In genomic region chr10:5385224-5385623, GRCh38 we compare ENCODE assay signal across 17 cellular contexts. TPM values are rescaled to one million over a fixed set of nuclear protein-coding genes. Genes with fewer than 3 reads are reported as not detected.
DNase-seq lines count a peak whose midpoint lies in the region; ATAC-seq, FAIRE-seq and TF ChIP-seq lines count a peak whose summit lies in the region.
"Had no signal": no experiment of that assay in that cellular context is flagged by ENCODE, and none has a peak within 500 bp of the region (broad histone marks: within the 10 kb centered on the region; RNA-seq: fewer than 3 reads in every experiment).

No MANE protein-coding gene starts in this region.

- CTCF ChIA-PET in A549 (lab: Yijun Ruan, JAX): interaction anchor here (0.6 to 0.8 kb wide), 2 partner anchors 14 to 22 kb away, joined by 3 read pairs; no protein-coding TSS in a partner anchor

- no peak for TF ChIP-seq POLR2A in A549 (IDR thresholded peaks at IDR 0.05; ENCODE audit: low read length)

- no peaks in the 10 kb centered on the region for H3K27me3 ChIP-seq in NT2/D1 (ENCODE audit: insufficient read depth, insufficient read length)
- H3K27me3 ChIP-seq in left lung: no peaks in the 10 kb centered on the region
- H3K27me3 ChIP-seq: BLaER1 had no signal

- 89% methylated on average over 2 of the region's 2 CpGs for WGBS in A549 (ENCODE audit: missing lambda C conversion rate)

- ATAC-seq in A549 (no peak), left lung (peak; percentile 30)
- ATAC-seq: HepG2 had no signal

- H3K9me3 ChIP-seq in A549 (peaks cover 13% of the 10 kb centered on the region), NT2/D1 (ENCODE audit: insufficient read depth, low read length) (peaks cover 10% of the 10 kb centered on the region), left lung (peaks cover 0 to 16% of the 10 kb centered on the region in 2 donors)

- H3K9ac ChIP-seq in NT2/D1 (ENCODE audit: insufficient read length, low read depth): no peak overlapping the region
- H3K9ac ChIP-seq: BLaER1 had no signal

- TF ChIP-seq CTCF in A549 (IDR thresholded peaks at IDR 0.05) (no peak), left lung (IDR thresholded peaks at IDR 0.05) (no peak)

- no peak for TF ChIP-seq RAD21 in A549 (conservative IDR thresholded peaks at IDR 0.05 in 1 of 2, IDR thresholded peaks at IDR 0.05 in 1 of 2)

- H3K4me1 ChIP-seq in A549 (peaks cover 10% of the 10 kb centered on the region), NT2/D1 (ENCODE audit: insufficient read depth, insufficient read length) (no peaks in the 10 kb centered on the region), left lung (no peaks in the 10 kb centered on the region)
- H3K4me1 ChIP-seq: BLaER1, Caco-2 had no signal

- FAIRE-seq in A549 (lab: Jason Lieb, UNC): no peak
- FAIRE-seq: GM19239, H54, HepG2 had no signal

- intact Hi-C loops in left lung (cut with DNase I): no loop called here

- POLR2A ChIA-PET in A549 (lab: Yijun Ruan, JAX): no interaction called here

- H3K4me3 ChIP-seq in A549 (no peak overlapping the region), NT2/D1 (ENCODE audit: insufficient read length, low read depth) (no peak overlapping the region), left lung (no peak overlapping the region)
- H3K4me3 ChIP-seq: BLaER1 had no signal

- no peak for TF ChIP-seq EP300 in A549 (IDR thresholded peaks at IDR 0.05)

- no peak overlapping the region for H3K4me2 ChIP-seq in A549
- H3K4me2 ChIP-seq: BLaER1 had no signal

- DNase-seq in A549 (ENCODE audit: low read depth in 1 of 2, low spot score in 1 of 2) (no peak), NT2/D1 (ENCODE audit: low read depth, low spot score) (peak; percentile 66), iPS DF 19.7 (ENCODE audit: low read depth, low spot score) (peak; percentile 52), left lung (no peak), cerebellum (ENCODE audit: low spot score) (no peak), SW480 (ENCODE audit: low spot score) (no peak)
- DNase-seq in activated CD4-positive, alpha-beta T cell treated with anti-CD3 and anti-CD28 coated beads for 1 hour: no peak
- DNase-seq: AML-193; Caco-2; CD8-positive, alpha-beta memory T cell; DND-41; GF-D8 had no signal

- no peaks in the 10 kb centered on the region for H3K36me3 ChIP-seq in NT2/D1 (ENCODE audit: insufficient read depth, insufficient read length, low read length)
- H3K36me3 ChIP-seq in left lung: no peaks in the 10 kb centered on the region
- H3K36me3 ChIP-seq: BLaER1 had no signal

- H3K27ac ChIP-seq in A549 (peak overlapping the region; percentile 7 to 67; a peak in 2 of 6 replicates), left lung (no peak overlapping the region)
- H3K27ac ChIP-seq: BLaER1 had no signal

TF ChIP-seq in A549, 52 proteins besides CTCF, POLR2A, EP300 and RAD21:
- TF ChIP-seq CBX8 (IDR thresholded peaks at IDR 0.05) (no peak), ZC3H11A (IDR thresholded peaks at IDR 0.05) (no peak), CHD4 (IDR thresholded peaks at IDR 0.05; ENCODE audit: borderline replicate concordance) (no peak), USF2 (IDR thresholded peaks at IDR 0.05) (no peak), JUN (IDR thresholded peaks at IDR 0.05) (no peak), BHLHE40 (IDR thresholded peaks at IDR 0.05; ENCODE audit: low read depth, low read length) (no peak), ESRRA (IDR thresholded peaks at IDR 0.05; ENCODE audit: borderline replicate concordance, low read length) (no peak), HES2 (IDR thresholded peaks at IDR 0.05) (no peak), RARB (CRISPR knock-in tag; IDR thresholded peaks at IDR 0.05) (no peak), RFX5 (IDR thresholded peaks at IDR 0.05) (no peak), MYC (IDR thresholded peaks at IDR 0.05; ENCODE audit: borderline replicate concordance, low read length) (no peak)
- TF ChIP-seq, protein P1, sequence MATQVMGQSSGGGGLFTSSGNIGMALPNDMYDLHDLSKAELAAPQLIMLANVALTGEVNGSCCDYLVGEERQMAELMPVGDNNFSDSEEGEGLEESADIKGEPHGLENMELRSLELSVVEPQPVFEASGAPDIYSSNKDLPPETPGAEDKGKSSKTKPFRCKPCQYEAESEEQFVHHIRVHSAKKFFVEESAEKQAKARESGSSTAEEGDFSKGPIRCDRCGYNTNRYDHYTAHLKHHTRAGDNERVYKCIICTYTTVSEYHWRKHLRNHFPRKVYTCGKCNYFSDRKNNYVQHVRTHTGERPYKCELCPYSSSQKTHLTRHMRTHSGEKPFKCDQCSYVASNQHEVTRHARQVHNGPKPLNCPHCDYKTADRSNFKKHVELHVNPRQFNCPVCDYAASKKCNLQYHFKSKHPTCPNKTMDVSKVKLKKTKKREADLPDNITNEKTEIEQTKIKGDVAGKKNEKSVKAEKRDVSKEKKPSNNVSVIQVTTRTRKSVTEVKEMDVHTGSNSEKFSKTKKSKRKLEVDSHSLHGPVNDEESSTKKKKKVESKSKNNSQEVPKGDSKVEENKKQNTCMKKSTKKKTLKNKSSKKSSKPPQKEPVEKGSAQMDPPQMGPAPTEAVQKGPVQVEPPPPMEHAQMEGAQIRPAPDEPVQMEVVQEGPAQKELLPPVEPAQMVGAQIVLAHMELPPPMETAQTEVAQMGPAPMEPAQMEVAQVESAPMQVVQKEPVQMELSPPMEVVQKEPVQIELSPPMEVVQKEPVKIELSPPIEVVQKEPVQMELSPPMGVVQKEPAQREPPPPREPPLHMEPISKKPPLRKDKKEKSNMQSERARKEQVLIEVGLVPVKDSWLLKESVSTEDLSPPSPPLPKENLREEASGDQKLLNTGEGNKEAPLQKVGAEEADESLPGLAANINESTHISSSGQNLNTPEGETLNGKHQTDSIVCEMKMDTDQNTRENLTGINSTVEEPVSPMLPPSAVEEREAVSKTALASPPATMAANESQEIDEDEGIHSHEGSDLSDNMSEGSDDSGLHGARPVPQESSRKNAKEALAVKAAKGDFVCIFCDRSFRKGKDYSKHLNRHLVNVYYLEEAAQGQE (IDR thresholded peaks at IDR 0.05): no peak

RNA-seq across cellular contexts. Expression of gene TUBAL3, which starts 19.4 kb away (rescaled TPM):
- polyA plus RNA-seq in A549 (2011; rRNA removed): 1.4 and 2.1 TPM in 2 replicates
- 0.69 TPM in 2 replicates for polyA plus RNA-seq in A549 (2012; cell fraction: cytosol; rRNA removed)
- 0.55 and 0.61 TPM in 2 replicates for polyA plus RNA-seq in A549 (2012; cell fraction: nucleus; rRNA removed)
- 0.34 to 0.37 TPM (median 0.36 TPM) in 3 replicates for polyA plus RNA-seq in A549 (2017; fragmentation: RNase III; extraction: RNeasy Plus Mini Kit Qiagen cat#74134 plus additional on column Dnase treatment)
- 1.4 and 1.8 TPM in 2 replicates for polyA minus RNA-seq in A549 (2011; rRNA and poly(A)+ RNA removed)
- total RNA-seq in left lung: not detected
- 0.27 TPM for total RNA-seq in cerebellum
- total RNA-seq: CD8-positive, alpha-beta memory T cell; HT1080 had no signal
- polyA plus RNA-seq: CD8-positive, alpha-beta memory T cell had no signal

RNA-seq across cellular contexts. Expression of gene UCN3, which starts 20.5 kb away (rescaled TPM):
- polyA plus RNA-seq in A549 (2011; rRNA removed) (not detected in 2 replicates), A549 (2017; fragmentation: RNase III; extraction: RNeasy Plus Mini Kit Qiagen cat#74134 plus additional on column Dnase treatment) (0.11 TPM in 1 of 3 replicates, not detected in the others)
- polyA plus RNA-seq in A549 (2012; cell fraction: cytosol; rRNA removed): not detected in 2 replicates
- polyA plus RNA-seq in A549 (2012; cell fraction: nucleus; rRNA removed): 0.04 TPM in 1 of 2 replicates, not detected in the other
- not detected in 2 replicates for polyA minus RNA-seq in A549 (2011; rRNA and poly(A)+ RNA removed)
- total RNA-seq in left lung (under 1 TPM in 1 of 2 donors, not detected in 1; 0.35 TPM), cerebellum (0.27 TPM)
- total RNA-seq: Caco-2; CD8-positive, alpha-beta memory T cell; HepG2; HT1080 had no signal
- polyA plus RNA-seq: CD8-positive, alpha-beta memory T cell; HepG2 had no signal

RNA-seq across cellular contexts. Expression of gene NET1, which starts 27.1 kb away (rescaled TPM):
- 132 and 144 TPM in 2 replicates for polyA plus RNA-seq in A549 (2011; rRNA removed)
- polyA plus RNA-seq in A549 (2012; cell fraction: cytosol; rRNA removed): 36.8 and 40.4 TPM in 2 replicates
- polyA plus RNA-seq in A549 (2012; cell fraction: nucleus; rRNA removed): 17.0 and 17.3 TPM in 2 replicates
- 36.3 to 43.4 TPM (median 42.9 TPM) in 3 replicates for polyA plus RNA-seq in A549 (2017; fragmentation: RNase III; extraction: RNeasy Plus Mini Kit Qiagen cat#74134 plus additional on column Dnase treatment)
- polyA minus RNA-seq in A549 (2011; rRNA and poly(A)+ RNA removed): 149 and 173 TPM in 2 replicates
- total RNA-seq in left lung: 10 to 100 TPM; 36.3 to 45.2 TPM
- 34.7 TPM for total RNA-seq in cerebellum

Comparison
In these comparisons a context has a peak if more than half of its experiments do, and no peak if none do; other contexts are left out.
1. DNase-seq: peak in NT2/D1 (single experiment) and iPS DF 19.7 (single experiment); none in A549 (0 of 2), left lung (0 of 2), cerebellum (single experiment), SW480 (single experiment) and activated CD4-positive, alpha-beta T cell treated with anti-CD3 and anti-CD28 coated beads for 1 hour (single experiment).
2. H3K27ac ChIP-seq: peak in A549 (2 of 2); none in left lung (0 of 2).